8 cellular contexts compared by ENCODE assay signal in genomic region chr14:76977793-76978730, GRCh38. TPM values are rescaled to one million over a fixed set of nuclear protein-coding genes. Genes with fewer than 3 reads are reported as not detected.
DNase-seq lines count a peak whose midpoint lies in the region; ATAC-seq and TF ChIP-seq lines count a peak whose summit lies in the region.

No MANE protein-coding gene starts in this region.

- intact Hi-C loops in adrenal gland (cut with DNase I) (no loop called here), lower lobe of right lung (cut with DNase I) (no loop called here)

- H3K4me3 ChIP-seq in adrenal gland, result no peak overlapping the region
- no peak overlapping the region for H3K4me3 ChIP-seq in lower lobe of right lung

- TF ChIP-seq CTCF in adrenal gland (IDR thresholded peaks at IDR 0.05) (no peak), lower lobe of right lung (IDR thresholded peaks at IDR 0.05) (no peak)

- no peak overlapping the region for H3K27ac ChIP-seq in adrenal gland
- H3K27ac ChIP-seq in lower lobe of right lung, result no peak overlapping the region

- H3K4me1 ChIP-seq in adrenal gland (replicated peaks in 1 of 2) (no peaks in the 10 kb centered on the region), lower lobe of right lung (no peaks in the 10 kb centered on the region)

- H3K27me3 ChIP-seq in adrenal gland (no peaks in the 10 kb centered on the region), lower lobe of right lung (ENCODE audit: low read depth) (no peaks in the 10 kb centered on the region)

- peak overlapping the region; percentile 48 for H3K4me3 Mint-ChIP-seq in T-helper 2 cell treated with Interferon-gamma antibody and Interleukin-4, amounts not matched to agents 5 μg/mL and 100 μg/mL, for 36 hours

- no peak for TF ChIP-seq POLR2A in adrenal gland (IDR thresholded peaks at IDR 0.05)

- DNase-seq in T-helper 2 cell treated with Interferon-gamma antibody and Interleukin-4, amounts not matched to agents 5 μg/mL and 100 μg/mL, for 36 hours (ENCODE audit: low spot score), result peak; percentile 89
- DNase-seq in adrenal gland, result peak in 6 of 7 donors; percentile 48 to 74 (median 57)
- peak; percentile 88 for DNase-seq in lower lobe of right lung
- peak; percentile 75 for DNase-seq in stimulated activated CD8-positive, alpha-beta memory T cell treated with anti-CD3 and anti-CD28 coated beads, Interleukin-4, amount 100 ng/mL, for 24 hours (ENCODE audit: low read depth)
- DNase-seq in NCI-H524 treated with DMSO at 0.1 percent for 48 hours (lab: John Stamatoyannopoulos, UW), result no peak
- no peak for DNase-seq in NCI-H2227 (lab: John Stamatoyannopoulos, UW; ENCODE audit: unreplicated experiment)

- H3K27me3 Mint-ChIP-seq in T-helper 2 cell treated with Interferon-gamma antibody and Interleukin-4, amounts not matched to agents 5 μg/mL and 100 μg/mL, for 36 hours (ENCODE audit: low read depth), result no peaks in the 10 kb centered on the region

- peaks cover 14% of the 10 kb centered on the region for H3K4me1 Mint-ChIP-seq in T-helper 2 cell treated with Interferon-gamma antibody and Interleukin-4, amounts not matched to agents 5 μg/mL and 100 μg/mL, for 36 hours (ENCODE audit: low read depth)

- 68 to 82% (median 77%) methylated on average over 15 of the region's 15 CpGs for WGBS in adrenal gland, 4 donors

- H3K9me3 Mint-ChIP-seq in T-helper 2 cell treated with Interferon-gamma antibody and Interleukin-4, amounts not matched to agents 5 μg/mL and 100 μg/mL, for 36 hours, result peaks cover 11% of the 10 kb centered on the region

- H3K27ac Mint-ChIP-seq in T-helper 2 cell treated with Interferon-gamma antibody and Interleukin-4, amounts not matched to agents 5 μg/mL and 100 μg/mL, for 36 hours, result peak overlapping the region; percentile 88

- H3K9me3 ChIP-seq in adrenal gland (replicated peaks in 1 of 3) (no peaks in the 10 kb centered on the region), lower lobe of right lung (no peaks in the 10 kb centered on the region)

- H3K36me3 ChIP-seq in adrenal gland (replicated peaks in 1 of 2) (no peaks in the 10 kb centered on the region), lower lobe of right lung (no peaks in the 10 kb centered on the region)

- H3K36me3 Mint-ChIP-seq in T-helper 2 cell treated with Interferon-gamma antibody and Interleukin-4, amounts not matched to agents 5 μg/mL and 100 μg/mL, for 36 hours (ENCODE audit: low read depth), result no peaks in the 10 kb centered on the region

- ATAC-seq in GM18868 (IDR thresholded peaks at IDR 0.05; ENCODE audit: unreplicated experiment) (peak; percentile 98), HG03095 (IDR thresholded peaks at IDR 0.05; ENCODE audit: unreplicated experiment) (peak; percentile 95), lower lobe of right lung (peak; percentile 88 to 89)

RNA-seq across cellular contexts. Expression of gene IRF2BPL, which starts 50.4 kb away (rescaled TPM):
- total RNA-seq in adrenal gland (100 to 1,000 TPM in 2 of 8 donors, 10 to 100 TPM in 6; 52.2 to 104 (median 86.0) TPM), lower lobe of right lung (44.3 TPM)
- 1 to 10 TPM; 6.5 to 8.8 (median 8.3) TPM for polyA plus RNA-seq in adrenal gland

Comparison
In these comparisons a context has a peak if more than half of its experiments do, and no peak if none do; other contexts are left out.
1. DNase-seq: peak in T-helper 2 cell treated with Interferon-gamma antibody and Interleukin-4, amounts not matched to agents 5 μg/mL and 100 μg/mL, for 36 hours (single experiment), adrenal gland (6 of 7), lower lobe of right lung (single experiment) and stimulated activated CD8-positive, alpha-beta memory T cell treated with anti-CD3 and anti-CD28 coated beads, Interleukin-4, amount 100 ng/mL, for 24 hours (single experiment); none in NCI-H524 treated with DMSO at 0.1 percent for 48 hours (single experiment) and NCI-H2227 (single experiment).
2. Peak in every context shown above with its lines, with median percentiles within 50 percentile points of each other: ATAC-seq.